ENCODE assay signal across 9 cellular contexts in the genomic region with DNA sequence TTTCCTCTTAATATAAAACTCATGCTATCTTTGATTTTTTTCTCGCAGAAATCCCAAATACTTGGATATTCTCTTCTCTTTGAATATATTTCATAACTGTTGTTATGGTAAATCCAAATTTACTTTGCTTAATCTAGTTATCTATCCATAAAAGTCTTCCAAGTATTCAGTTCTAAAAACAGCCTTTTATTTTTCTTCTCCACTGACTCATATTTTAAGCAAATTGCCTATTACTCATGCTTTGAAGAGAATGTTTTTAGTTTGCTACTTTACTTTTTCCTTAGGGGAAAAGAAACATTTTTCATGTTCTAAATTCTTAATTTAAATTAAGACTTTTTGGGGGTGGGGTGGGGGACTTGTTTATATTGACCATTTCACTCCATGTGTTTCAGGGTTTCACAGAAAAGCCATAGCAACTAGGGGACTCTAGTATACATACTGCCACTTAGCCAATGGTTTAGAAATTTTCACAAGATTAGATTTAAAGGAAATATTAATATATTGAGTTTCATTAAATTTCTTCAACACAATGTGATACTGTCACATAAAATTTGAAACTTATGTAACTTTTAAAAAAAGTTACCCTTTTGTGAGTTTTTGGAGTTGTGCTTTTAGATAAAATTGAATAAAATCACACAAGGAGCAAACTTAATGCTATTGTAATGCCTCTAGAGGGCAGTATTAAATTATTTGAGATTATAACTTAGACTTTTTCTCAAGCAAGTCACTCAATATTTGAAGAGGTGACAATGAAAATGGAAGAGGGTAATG.
DNase-seq lines count a peak whose midpoint lies in the region; ATAC-seq and TF ChIP-seq lines count a peak whose summit lies in the region.
"Had no signal": no experiment of that assay in that cellular context is flagged by ENCODE, and none has a peak within 500 bp of the region (broad histone marks: within the 10 kb centered on the region; RNA-seq: fewer than 3 reads in every experiment).

No MANE protein-coding gene starts in this region.

- peaks cover 11% of the 10 kb centered on the region for H3K4me1 Mint-ChIP-seq in HFFc6 (ENCODE audit: low read depth)
- H3K4me1 Mint-ChIP-seq in activated T-helper 1 cell treated with anti-CD3 and anti-CD28 coated beads, Interleukin-12 subunit alpha, Interleukin-12 subunit beta, Interleukin-2, Interleukin-4 antibody, amounts not matched to agents 30 ng/mL and 10 ng/mL and 1 ng/mL, durations not matched to agents 14 hours and 24 hours and 36 hours (ENCODE audit: low read depth), result no peaks in the 10 kb centered on the region

- H3K4me1 ChIP-seq in PC-9 (replicated peaks; ENCODE audit: insufficient read depth), result no peaks in the 10 kb centered on the region
- no peaks in the 10 kb centered on the region for H3K4me1 ChIP-seq in foreskin keratinocyte
- no peaks in the 10 kb centered on the region for H3K4me1 ChIP-seq in tibial artery

- no peak overlapping the region for H2AFZ ChIP-seq in PC-9

- POLR2A ChIA-PET in PC-9 (lab: Charles Lee; ENCODE audit: unreplicated experiment), result no interaction called here

- TF ChIP-seq CTCF in HFFc6 (IDR thresholded peaks at IDR 0.05) (peak; percentile 84), PC-9 (conservative IDR thresholded peaks at IDR 0.05) (peak; percentile 74), foreskin keratinocyte (conservative IDR thresholded peaks at IDR 0.05) (peak; percentile 67), tibial artery (IDR thresholded peaks at IDR 0.05) (peak in 1 of 2 experiments; percentile 41)

- no peaks in the 10 kb centered on the region for H3K9me2 ChIP-seq in PC-9 (ENCODE audit: insufficient read depth)

- DNase-seq in DMS53 treated with DMSO at 0.1 percent for 48 hours (lab: John Stamatoyannopoulos, UW; ENCODE audit: unreplicated experiment) (peak; percentile 65), HFFc6 (peak; percentile 2), PC-9 (peak in 1 of 2 experiments; percentile 43), foreskin keratinocyte (peak; percentile 2 to 14), mesenteric fat pad (ENCODE audit: low spot score) (no peak), tibial artery (no peak)
- DNase-seq in activated naive CD4-positive, alpha-beta T cell treated with anti-CD3 and anti-CD28 coated beads, Interleukin-2, amount 50 U/mL, for 16 hours, result no peak
- no peak for DNase-seq in activated T-helper 1 cell treated with anti-CD3 and anti-CD28 coated beads, Interleukin-12 subunit alpha, Interleukin-12 subunit beta, Interleukin-2, Interleukin-4 antibody, amounts not matched to agents 30 ng/mL and 10 ng/mL and 1 ng/mL, durations not matched to agents 14 hours and 24 hours and 36 hours (ENCODE audit: low spot score)

- H3K27ac Mint-ChIP-seq in HFFc6, result no peak overlapping the region
- H3K27ac Mint-ChIP-seq in activated T-helper 1 cell treated with anti-CD3 and anti-CD28 coated beads, Interleukin-12 subunit alpha, Interleukin-12 subunit beta, Interleukin-2, Interleukin-4 antibody, amounts not matched to agents 30 ng/mL and 10 ng/mL and 1 ng/mL, durations not matched to agents 14 hours and 24 hours and 36 hours, result no peak overlapping the region

- CTCF ChIA-PET in PC-9 (lab: Charles Lee), result interaction anchor here (1.0 kb wide), 1 partner anchor 287 kb away, joined by 3 read pairs; no protein-coding TSS in a partner anchor

- H3K36me3 Mint-ChIP-seq in HFFc6 (ENCODE audit: low read depth), result no peaks in the 10 kb centered on the region
- H3K36me3 Mint-ChIP-seq in activated T-helper 1 cell treated with anti-CD3 and anti-CD28 coated beads, Interleukin-12 subunit alpha, Interleukin-12 subunit beta, Interleukin-2, Interleukin-4 antibody, amounts not matched to agents 30 ng/mL and 10 ng/mL and 1 ng/mL, durations not matched to agents 14 hours and 24 hours and 36 hours (ENCODE audit: low read depth), result no peaks in the 10 kb centered on the region

- no peaks in the 10 kb centered on the region for H3K27me3 Mint-ChIP-seq in HFFc6 (ENCODE audit: insufficient read depth)
- H3K27me3 Mint-ChIP-seq in activated T-helper 1 cell treated with anti-CD3 and anti-CD28 coated beads, Interleukin-12 subunit alpha, Interleukin-12 subunit beta, Interleukin-2, Interleukin-4 antibody, amounts not matched to agents 30 ng/mL and 10 ng/mL and 1 ng/mL, durations not matched to agents 14 hours and 24 hours and 36 hours (ENCODE audit: insufficient read depth), result no peaks in the 10 kb centered on the region

- ATAC-seq in foreskin keratinocyte, result peak; percentile 56
- ATAC-seq: K562 had no signal

- H3F3A ChIP-seq in PC-9 (ENCODE audit: insufficient read depth, low read depth), result no peaks in the 10 kb centered on the region

- no peak overlapping the region for H3K4me2 ChIP-seq in PC-9

- H3K27me3 ChIP-seq in PC-9 (ENCODE audit: insufficient read depth, low read depth) (no peaks in the 10 kb centered on the region), foreskin keratinocyte (no peaks in the 10 kb centered on the region), tibial artery (no peaks in the 10 kb centered on the region)

- H3K79me2 ChIP-seq in PC-9 (ENCODE audit: low read depth), result no peaks in the 10 kb centered on the region

- no peaks in the 10 kb centered on the region for H3K9me3 Mint-ChIP-seq in HFFc6
- no peaks in the 10 kb centered on the region for H3K9me3 Mint-ChIP-seq in activated T-helper 1 cell treated with anti-CD3 and anti-CD28 coated beads, Interleukin-12 subunit alpha, Interleukin-12 subunit beta, Interleukin-2, Interleukin-4 antibody, amounts not matched to agents 30 ng/mL and 10 ng/mL and 1 ng/mL, durations not matched to agents 14 hours and 24 hours and 36 hours

- no peaks in the 10 kb centered on the region for H3K9me3 ChIP-seq in PC-9 (ENCODE audit: insufficient read depth, low read depth)
- H3K9me3 ChIP-seq in tibial artery, result no peaks in the 10 kb centered on the region

- H3K27ac ChIP-seq in PC-9 (no peak overlapping the region), foreskin keratinocyte (no peak overlapping the region), tibial artery (no peak overlapping the region)

- no peaks in the 10 kb centered on the region for H4K20me1 ChIP-seq in PC-9 (ENCODE audit: insufficient read depth)

- H3K4me3 Mint-ChIP-seq in HFFc6, result no peak overlapping the region
- H3K4me3 Mint-ChIP-seq in activated T-helper 1 cell treated with anti-CD3 and anti-CD28 coated beads, Interleukin-12 subunit alpha, Interleukin-12 subunit beta, Interleukin-2, Interleukin-4 antibody, amounts not matched to agents 30 ng/mL and 10 ng/mL and 1 ng/mL, durations not matched to agents 14 hours and 24 hours and 36 hours, result no peak overlapping the region

- H3K4me3 ChIP-seq in PC-9 (no peak overlapping the region), tibial artery (no peak overlapping the region)
- H3K4me3 ChIP-seq: K562 had no signal

- H3K36me3 ChIP-seq in PC-9 (ENCODE audit: low read depth) (no peaks in the 10 kb centered on the region), tibial artery (no peaks in the 10 kb centered on the region)

- no TSS peak for BruUV-seq in PC-9 (replicated peaks; lab: Mats Ljungman, UMichigan)

- intact Hi-C loops in PC-9 (cut with micrococcal nuclease; ENCODE audit: unreplicated experiment) (loop anchor here (5.0 kb wide), 1 partner anchor 287 kb away; no protein-coding TSS in a partner anchor), tibial artery (cut with DNase I; ENCODE audit: low total_unique reads) (no loop called here)
- intact Hi-C loops in activated T-helper 1 cell treated with anti-CD3 and anti-CD28 coated beads, Interleukin-12 subunit alpha, Interleukin-12 subunit beta, Interleukin-2, Interleukin-4 antibody, amounts not matched to agents 30 ng/mL and 10 ng/mL and 1 ng/mL, durations not matched to agents 14 hours and 24 hours and 36 hours (cut with micrococcal nuclease), result no loop called here

Comparison
In these comparisons a context has a peak if more than half of its experiments do, and no peak if none do; other contexts are left out.
1. DNase-seq: peak in DMS53 treated with DMSO at 0.1 percent for 48 hours (single experiment), HFFc6 (single experiment) and foreskin keratinocyte (2 of 2); none in mesenteric fat pad (single experiment), activated naive CD4-positive, alpha-beta T cell treated with anti-CD3 and anti-CD28 coated beads, Interleukin-2, amount 50 U/mL, for 16 hours (single experiment), tibial artery (0 of 2) and activated T-helper 1 cell treated with anti-CD3 and anti-CD28 coated beads, Interleukin-12 subunit alpha, Interleukin-12 subunit beta, Interleukin-2, Interleukin-4 antibody, amounts not matched to agents 30 ng/mL and 10 ng/mL and 1 ng/mL, durations not matched to agents 14 hours and 24 hours and 36 hours (single experiment).